ENCODE assay signal across 1 cellular context in the genomic region with DNA sequence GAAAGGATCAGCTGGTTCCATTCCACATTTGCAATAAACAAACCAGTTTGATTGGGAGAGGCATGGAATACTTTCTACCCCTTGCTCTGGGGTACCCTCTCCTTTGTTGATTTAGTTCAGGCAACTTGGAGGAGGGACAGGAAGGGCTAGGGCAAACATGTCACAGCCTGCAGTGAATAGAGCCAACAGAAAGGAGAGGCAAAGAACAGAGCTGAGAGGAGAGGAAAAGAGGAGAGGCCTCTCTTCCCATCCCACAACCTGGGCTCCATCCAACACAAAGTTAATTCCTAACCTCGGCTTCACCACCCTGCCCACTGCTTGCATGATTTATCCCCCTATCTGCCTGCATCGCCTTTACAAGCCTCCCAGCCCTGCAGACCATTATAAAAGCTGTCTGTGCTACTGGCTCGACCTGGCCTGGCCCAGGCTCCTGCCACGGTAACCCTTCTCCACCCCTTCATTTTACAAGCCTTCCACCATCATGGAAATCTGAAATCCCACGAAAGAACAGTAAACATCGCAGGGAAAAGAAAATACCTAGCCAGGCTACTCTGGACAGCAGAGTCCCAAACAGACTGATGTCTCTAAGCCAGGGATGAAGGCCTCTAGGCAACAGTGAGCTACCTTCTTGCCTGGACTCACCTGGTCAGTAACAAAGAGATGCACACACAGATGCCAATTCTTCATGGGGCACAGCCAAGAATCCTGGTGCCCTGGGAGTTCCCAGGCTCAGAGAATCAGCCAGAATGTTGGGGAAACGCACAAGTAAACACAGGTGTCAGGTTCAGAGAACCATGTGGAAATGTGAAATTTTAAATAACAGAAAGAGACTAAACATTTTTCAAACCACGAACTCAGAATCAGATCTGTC.
TF ChIP-seq lines count a peak whose summit lies in the region.

No MANE protein-coding gene starts in this region.

TF ChIP-seq in liver, 16 proteins besides CTCF, POLR2A, EP300 and RAD21 (continued from another document):
- TF ChIP-seq, protein P1, sequence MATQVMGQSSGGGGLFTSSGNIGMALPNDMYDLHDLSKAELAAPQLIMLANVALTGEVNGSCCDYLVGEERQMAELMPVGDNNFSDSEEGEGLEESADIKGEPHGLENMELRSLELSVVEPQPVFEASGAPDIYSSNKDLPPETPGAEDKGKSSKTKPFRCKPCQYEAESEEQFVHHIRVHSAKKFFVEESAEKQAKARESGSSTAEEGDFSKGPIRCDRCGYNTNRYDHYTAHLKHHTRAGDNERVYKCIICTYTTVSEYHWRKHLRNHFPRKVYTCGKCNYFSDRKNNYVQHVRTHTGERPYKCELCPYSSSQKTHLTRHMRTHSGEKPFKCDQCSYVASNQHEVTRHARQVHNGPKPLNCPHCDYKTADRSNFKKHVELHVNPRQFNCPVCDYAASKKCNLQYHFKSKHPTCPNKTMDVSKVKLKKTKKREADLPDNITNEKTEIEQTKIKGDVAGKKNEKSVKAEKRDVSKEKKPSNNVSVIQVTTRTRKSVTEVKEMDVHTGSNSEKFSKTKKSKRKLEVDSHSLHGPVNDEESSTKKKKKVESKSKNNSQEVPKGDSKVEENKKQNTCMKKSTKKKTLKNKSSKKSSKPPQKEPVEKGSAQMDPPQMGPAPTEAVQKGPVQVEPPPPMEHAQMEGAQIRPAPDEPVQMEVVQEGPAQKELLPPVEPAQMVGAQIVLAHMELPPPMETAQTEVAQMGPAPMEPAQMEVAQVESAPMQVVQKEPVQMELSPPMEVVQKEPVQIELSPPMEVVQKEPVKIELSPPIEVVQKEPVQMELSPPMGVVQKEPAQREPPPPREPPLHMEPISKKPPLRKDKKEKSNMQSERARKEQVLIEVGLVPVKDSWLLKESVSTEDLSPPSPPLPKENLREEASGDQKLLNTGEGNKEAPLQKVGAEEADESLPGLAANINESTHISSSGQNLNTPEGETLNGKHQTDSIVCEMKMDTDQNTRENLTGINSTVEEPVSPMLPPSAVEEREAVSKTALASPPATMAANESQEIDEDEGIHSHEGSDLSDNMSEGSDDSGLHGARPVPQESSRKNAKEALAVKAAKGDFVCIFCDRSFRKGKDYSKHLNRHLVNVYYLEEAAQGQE (IDR thresholded peaks at IDR 0.05) = peak; percentile 29
- TF ChIP-seq FOXA2 (IDR thresholded peaks at IDR 0.05) (peak; percentile 83), SP1 (IDR thresholded peaks at IDR 0.05) (peak; percentile 45), RXRA (IDR thresholded peaks at IDR 0.05) (peak in 1 of 2 donors; percentile 62), NR2F2 (IDR thresholded peaks at IDR 0.05) (no peak), TAF1 (conservative IDR thresholded peaks at IDR 0.05) (no peak), HNF4G (IDR thresholded peaks at IDR 0.05) (no peak), JUND (IDR thresholded peaks at IDR 0.05) (no peak), FOXA1 (IDR thresholded peaks at IDR 0.05) (peak; percentile 55), YY1 (IDR thresholded peaks at IDR 0.05) (peak; percentile 55)
